In genomic region chr1:212415107-212415841, GRCh38 we compare ENCODE assay signal across 8 cellular contexts. TPM values are rescaled to one million over a fixed set of nuclear protein-coding genes. Genes with fewer than 3 reads are reported as not detected.
DNase-seq lines count a peak whose midpoint lies in the region; ATAC-seq and TF ChIP-seq lines count a peak whose summit lies in the region.

No MANE protein-coding gene starts in this region.

- H3K4me3 ChIP-seq in BJ (ENCODE audit: low read depth, low read length) (peak overlapping the region; percentile 93), lower lobe of right lung (peak overlapping the region; percentile 96), transverse colon (peak overlapping the region in 3 of 4 donors; percentile 73 to 83 (median 80))

- POLR2A ChIA-PET in BJ (lab: Charles Lee), result no interaction called here

- H3K27me3 ChIP-seq in BJ (ENCODE audit: control insufficient read depth, insufficient read depth, low read length) (no peaks in the 10 kb centered on the region), lower lobe of right lung (ENCODE audit: low read depth) (no peaks in the 10 kb centered on the region), transverse colon (no peaks in the 10 kb centered on the region)

- peak overlapping the region; percentile 77 to 97 (median 93) for H3K27ac Mint-ChIP-seq in IgD-negative memory B cell

- no peaks in the 10 kb centered on the region for H3K9me3 ChIP-seq in lower lobe of right lung
- no peaks in the 10 kb centered on the region for H3K9me3 ChIP-seq in transverse colon

- no peak for ATAC-seq in lower lobe of right lung
- no peak for ATAC-seq in HG02884 (IDR thresholded peaks at IDR 0.05; ENCODE audit: unreplicated experiment)

- H3K27ac ChIP-seq in angular gyrus (ENCODE audit: low read depth, low read length) (peak overlapping the region; percentile 92), lower lobe of right lung (peak overlapping the region; percentile 75), transverse colon (peak overlapping the region; percentile 45 to 76 (median 62))

- peaks cover 3% of the 10 kb centered on the region for H3K36me3 Mint-ChIP-seq in IgD-negative memory B cell

- CTCF ChIA-PET in BJ (lab: Yijun Ruan, JAX), result interaction anchor here (1.2 kb wide), 1 partner anchor 41 kb away, joined by 3 read pairs; no protein-coding TSS in a partner anchor

- 57 to 59% methylated on average over 9 to 13 of the region's 13 CpGs for WGBS in transverse colon (ENCODE audit: low coverage in 1 of 2), 2 donors

- intact Hi-C loops in lower lobe of right lung (cut with DNase I) (no loop called here), transverse colon (cut with DNase I; ENCODE audit: low total_unique reads) (no loop called here), posterior vena cava (cut with DNase I) (no loop called here)

- no peak for DNase-seq in BJ (ENCODE audit: low read depth)
- DNase-seq in lower lobe of right lung, result no peak
- no peak for DNase-seq in transverse colon
- no peak for DNase-seq in kidney glomerular epithelial cell (lab: John Stamatoyannopoulos, UW)
- no peak for DNase-seq in posterior vena cava (ENCODE audit: low spot score)

- in situ Hi-C loops in transverse colon (cut with MboI; ENCODE audit: low pct_ligation_motif_present in 1 of 4, low pct_unique_long_range_greater_than_20kb in 1 of 4, low sequenced_read_pairs in 3 of 4), result no loop called here

- peak overlapping the region; percentile 95 to 98 (median 97) for H3K4me3 Mint-ChIP-seq in IgD-negative memory B cell

- no peak for TF ChIP-seq EP300 in transverse colon (IDR thresholded peaks at IDR 0.05; ENCODE audit: low read depth)

- no peaks in the 10 kb centered on the region for H3K36me3 ChIP-seq in BJ (ENCODE audit: control insufficient read depth, insufficient read depth, low read length)
- H3K36me3 ChIP-seq in lower lobe of right lung, result peaks cover 3% of the 10 kb centered on the region
- no peaks in the 10 kb centered on the region for H3K36me3 ChIP-seq in transverse colon

- no peaks in the 10 kb centered on the region for H3K9me3 Mint-ChIP-seq in IgD-negative memory B cell

- peaks cover 15 to 30% (median 27%) of the 10 kb centered on the region in 3 donors for H3K4me1 Mint-ChIP-seq in IgD-negative memory B cell

- TF ChIP-seq CTCF in BJ (IDR thresholded peaks at IDR 0.05; ENCODE audit: insufficient read depth, low read depth, low read length), result no peak
- TF ChIP-seq CTCF in lower lobe of right lung (IDR thresholded peaks at IDR 0.05), result no peak
- TF ChIP-seq CTCF in transverse colon (IDR thresholded peaks at IDR 0.05), result peak in 1 of 5 experiments; percentile 33

- peaks cover 20% of the 10 kb centered on the region for H3K4me1 ChIP-seq in lower lobe of right lung
- H3K4me1 ChIP-seq in transverse colon, result peaks cover 0 to 13% (median 9%) of the 10 kb centered on the region in 4 donors

- TF ChIP-seq POLR2A in transverse colon (IDR thresholded peaks at IDR 0.05), result no peak

- H3K27me3 Mint-ChIP-seq in IgD-negative memory B cell, result no peaks in the 10 kb centered on the region

RNA-seq across cellular contexts. Expression of gene PACC1, which starts 0.6 kb away (rescaled TPM):
- polyA plus RNA-seq in BJ (2011; rRNA removed) (8.3 and 12.7 TPM in 2 replicates), IgD-negative memory B cell (14.7 TPM)
- polyA minus RNA-seq in BJ (2011; rRNA and poly(A)+ RNA removed), result 4.4 and 8.7 TPM in 2 replicates
- total RNA-seq in lower lobe of right lung (9.8 TPM), transverse colon (1 to 10 TPM in 3 of 4 donors, not detected in 1; 2.6 to 4.6 (median 2.7) TPM), posterior vena cava (1 to 10 TPM; 5.2 to 6.7 TPM)

RNA-seq across cellular contexts. Expression of gene NENF, which starts 17.4 kb away (rescaled TPM):
- 77.4 and 85.6 TPM in 2 replicates for polyA plus RNA-seq in BJ (2011; rRNA removed)
- polyA minus RNA-seq in BJ (2011; rRNA and poly(A)+ RNA removed), result 12.2 and 22.4 TPM in 2 replicates
- 35.7 TPM for polyA plus RNA-seq in IgD-negative memory B cell
- total RNA-seq in lower lobe of right lung, result 42.3 TPM
- total RNA-seq in transverse colon, result 10 to 100 TPM; 24.2 to 91.5 (median 35.7) TPM
- total RNA-seq in posterior vena cava, result 100 to 1,000 TPM in 1 of 2 donors, 10 to 100 TPM in 1; 95.2 to 100 TPM
